Comparison of ENCODE assay signal across 28 cellular contexts in genomic region chr6:103191391-103192093, GRCh38.
"Had no signal": no experiment of that assay in that cellular context is flagged by ENCODE, and none has a peak within 500 bp of the region (broad histone marks: within the 10 kb centered on the region; RNA-seq: fewer than 3 reads in every experiment).

No MANE protein-coding gene starts in this region.

- ATAC-seq: activated T-cell treated with anti-CD3 and anti-CD28 coated beads, Interleukin-2, amount 50 U/mL, for 4 hours; activated T-helper 17 cell treated with anti-CD3 and anti-CD28 coated beads, Interleukin-2, amount 50 U/mL, for 72 hours; effector memory CD8-positive, alpha-beta T cell; foreskin keratinocyte; gastrocnemius medialis; WTC11 had no signal

- H3K27ac ChIP-seq: brain microvascular endothelial cell, esophagus muscularis mucosa, foreskin keratinocyte, gastrocnemius medialis, VCaP had no signal

- H3K36me3 ChIP-seq: brain microvascular endothelial cell, esophagus muscularis mucosa, gastrocnemius medialis had no signal

- H3K4me3 ChIP-seq: esophagus muscularis mucosa, gastrocnemius medialis had no signal

- H3K27me3 ChIP-seq: brain microvascular endothelial cell, esophagus muscularis mucosa, foreskin keratinocyte, gastrocnemius medialis had no signal

- H3K9me3 ChIP-seq: esophagus muscularis mucosa, gastrocnemius medialis had no signal

- DNase-seq: activated CD4-positive, alpha-beta memory T cell treated with anti-CD3 and anti-CD28 coated beads, Interleukin-2, amount 10 ng/mL, durations not matched to agents 7 days and 5 days; activated CD4-positive, alpha-beta T cell treated with anti-CD3 and anti-CD28 coated beads for 1 hour; activated CD4-positive, alpha-beta T cell treated with anti-CD3 and anti-CD28 coated beads for 4 hours; activated CD4-positive, alpha-beta T cell treated with anti-CD3 and anti-CD28 coated beads, Interleukin-2, amount 10 ng/mL, durations not matched to agents 7 days and 5 days; activated CD4-positive, alpha-beta T cell treated with anti-CD3 and anti-CD28 coated beads, Interleukin-2, amount 50 U/mL, for 4 hours; activated CD8-positive, alpha-beta memory T cell treated with anti-CD3 and anti-CD28 coated beads, Interleukin-2, amount 50 U/mL, for 48 hours; activated effector memory CD4-positive, alpha-beta T cell treated with Interleukin-2 at 50 U/mL for 16 hours; activated gamma-delta T cell treated with Interleukin-2 at 50 U/mL for 16 hours; activated naive CD4-positive, alpha-beta T cell treated with anti-CD3 and anti-CD28 coated beads, Interleukin-2, amount 50 U/mL, for 16 hours; activated naive CD4-positive, alpha-beta T cell treated with Interleukin-2 at 50 U/mL for 16 hours; activated T-cell treated with anti-CD3 and anti-CD28 coated beads for 4 hours; activated T-cell treated with anti-CD3 and anti-CD28 coated beads, Interleukin-2, amount 50 U/mL, for 4 hours; amniotic stem cell; anterior cingulate cortex; brain microvascular endothelial cell; cortex of kidney; dermis blood vessel endothelial cell; effector CD4-positive, alpha-beta T cell; effector memory CD8-positive, alpha-beta T cell; erythroblast; foreskin keratinocyte; gastrocnemius medialis; glutamatergic neuron; T-helper 2 cell had no signal

- H3K4me1 ChIP-seq: esophagus muscularis mucosa, foreskin keratinocyte, gastrocnemius medialis had no signal
